28 cellular contexts compared by ENCODE assay signal in the genomic region with DNA sequence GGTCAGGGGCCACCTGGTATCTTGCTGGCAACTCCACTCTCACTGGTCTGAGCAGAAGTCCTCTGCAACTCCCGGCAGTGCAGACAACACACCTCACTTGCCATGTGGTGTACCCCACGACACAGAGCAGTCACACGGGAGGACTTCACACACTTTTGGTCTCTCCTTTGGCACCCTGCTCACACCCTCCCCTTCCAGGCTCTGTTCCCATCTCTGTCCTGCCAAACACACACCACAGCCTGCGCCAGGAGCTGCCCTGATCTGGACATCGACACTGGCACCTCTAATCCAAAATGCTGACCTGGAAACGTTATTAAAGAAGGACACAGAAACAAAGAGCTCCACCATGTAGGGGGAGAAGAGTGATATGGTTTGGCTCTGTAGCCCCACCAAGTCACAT. TPM values are rescaled to one million over a fixed set of nuclear protein-coding genes. Genes with fewer than 3 reads are reported as not detected.
DNase-seq lines count a peak whose midpoint lies in the region; ATAC-seq, FAIRE-seq and TF ChIP-seq lines count a peak whose summit lies in the region.
"Had no signal": no experiment of that assay in that cellular context is flagged by ENCODE, and none has a peak within 500 bp of the region (broad histone marks: within the 10 kb centered on the region; RNA-seq: fewer than 3 reads in every experiment).

No MANE protein-coding gene starts in this region.

- H3K4me3 Mint-ChIP-seq in T-helper 2 cell treated with Interferon-gamma antibody and Interleukin-4, amounts not matched to agents 5 μg/mL and 100 μg/mL, for 36 hours, result no peak overlapping the region
- H3K4me3 Mint-ChIP-seq in IgD-negative memory B cell, result peak overlapping the region in 3 of 4 donors; percentile 40 to 88 (median 83)
- H3K4me3 Mint-ChIP-seq: activated CD4-positive, alpha-beta memory T cell treated with anti-CD3 and anti-CD28 coated beads, Interleukin-2, amount 10 ng/mL, durations not matched to agents 7 days and 5 days had no signal

- DNase-seq in T-helper 2 cell treated with Interferon-gamma antibody and Interleukin-4, amounts not matched to agents 5 μg/mL and 100 μg/mL, for 36 hours (ENCODE audit: low spot score), result no peak
- DNase-seq in T-helper 2 cell (no peak), cardiac septum (ENCODE audit: low spot score) (peak; percentile 49), sigmoid colon (peak; percentile 53), foreskin melanocyte (no peak), frontal cortex (ENCODE audit: low spot score in 2 of 2) (no peak)
- DNase-seq: activated CD4-positive, alpha-beta memory T cell treated with anti-CD3 and anti-CD28 coated beads, Interleukin-2, amount 10 ng/mL, durations not matched to agents 7 days and 5 days; activated naive CD4-positive, alpha-beta T cell treated with Interleukin-2 at 50 U/mL for 16 hours; amniotic stem cell; dermis blood vessel endothelial cell; mesenchymal stem cell; NCI-H1930; NCI-H2227 treated with DMSO at 0.1 percent for 48 hours; NCI-H748 treated with DMSO at 0.1 percent for 48 hours; stimulated activated CD4-positive, alpha-beta T cell treated with anti-CD3 and anti-CD28 coated beads, Interleukin-4, amount 100 ng/mL, for 24 hours; stimulated activated naive CD8-positive, alpha-beta T cell treated with anti-CD3 and anti-CD28 coated beads, Interleukin-15, Interleukin-2, amounts not matched to agents 100 U/mL and 50 U/mL, for 24 hours; T1000 had no signal

- ATAC-seq in HG03045 (IDR thresholded peaks at IDR 0.05; ENCODE audit: unreplicated experiment), result no peak
- ATAC-seq: HepG2; right cardiac atrium; stimulated activated naive CD8-positive, alpha-beta T cell treated with anti-CD3 and anti-CD28 coated beads, Interleukin-15, Interleukin-2, amounts not matched to agents 100 U/mL and 50 U/mL, for 24 hours had no signal

- H3K27me3 ChIP-seq in sigmoid colon, result no peaks in the 10 kb centered on the region

- H3K36me3 ChIP-seq in sigmoid colon, result peaks cover 0 to 36% (median 6%) of the 10 kb centered on the region in 4 donors

- H3K4me3 ChIP-seq in sigmoid colon, result no peak overlapping the region
- H3K4me3 ChIP-seq: thoracic aorta had no signal

- intact Hi-C loops in cardiac septum (cut with DNase I) (no loop called here), sigmoid colon (cut with DNase I) (no loop called here)

- H3K9me3 ChIP-seq in sigmoid colon, result peaks cover 0 to 8% (median 0%) of the 10 kb centered on the region in 4 donors
- H3K9me3 ChIP-seq: thoracic aorta had no signal

- H3K4me1 ChIP-seq in sigmoid colon, result peaks cover 0 to 3% (median 0%) of the 10 kb centered on the region in 4 donors

- no peaks in the 10 kb centered on the region for H3K27me3 Mint-ChIP-seq in T-helper 2 cell treated with Interferon-gamma antibody and Interleukin-4, amounts not matched to agents 5 μg/mL and 100 μg/mL, for 36 hours (ENCODE audit: low read depth)
- H3K27me3 Mint-ChIP-seq in IgD-negative memory B cell, result no peaks in the 10 kb centered on the region
- H3K27me3 Mint-ChIP-seq: activated CD4-positive, alpha-beta memory T cell treated with anti-CD3 and anti-CD28 coated beads, Interleukin-2, amount 10 ng/mL, durations not matched to agents 7 days and 5 days had no signal

- H3K4me1 Mint-ChIP-seq in T-helper 2 cell treated with Interferon-gamma antibody and Interleukin-4, amounts not matched to agents 5 μg/mL and 100 μg/mL, for 36 hours (ENCODE audit: low read depth), result peaks cover 4% of the 10 kb centered on the region
- peaks cover 5 to 15% (median 12%) of the 10 kb centered on the region in 3 donors for H3K4me1 Mint-ChIP-seq in IgD-negative memory B cell

- FAIRE-seq in frontal cortex (lab: Jason Lieb, UNC), result no peak
- FAIRE-seq: G401.6, HepG2 had no signal

- H3K27ac ChIP-seq in sigmoid colon, result no peak overlapping the region
- H3K27ac ChIP-seq: 22Rv1, HL-60, RWPE1, thoracic aorta had no signal

- peak overlapping the region; percentile 53 for H3K27ac Mint-ChIP-seq in T-helper 2 cell treated with Interferon-gamma antibody and Interleukin-4, amounts not matched to agents 5 μg/mL and 100 μg/mL, for 36 hours
- H3K27ac Mint-ChIP-seq in IgD-negative memory B cell, result peak overlapping the region in 1 of 3 donors; percentile 82

- TF ChIP-seq CTCF in sigmoid colon (IDR thresholded peaks at IDR 0.05), result no peak

- TF ChIP-seq EP300 in sigmoid colon (IDR thresholded peaks at IDR 0.05), result no peak

- H3K9me3 Mint-ChIP-seq in T-helper 2 cell treated with Interferon-gamma antibody and Interleukin-4, amounts not matched to agents 5 μg/mL and 100 μg/mL, for 36 hours, result peaks cover 18% of the 10 kb centered on the region
- peaks cover 2 to 8% (median 5%) of the 10 kb centered on the region in 3 donors for H3K9me3 Mint-ChIP-seq in IgD-negative memory B cell

- H3K36me3 Mint-ChIP-seq in T-helper 2 cell treated with Interferon-gamma antibody and Interleukin-4, amounts not matched to agents 5 μg/mL and 100 μg/mL, for 36 hours (ENCODE audit: low read depth), result peaks cover 10% of the 10 kb centered on the region
- H3K36me3 Mint-ChIP-seq in IgD-negative memory B cell, result peaks cover 28% of the 10 kb centered on the region

- TF ChIP-seq POLR2A in sigmoid colon (IDR thresholded peaks at IDR 0.05), result no peak

- WGBS in sigmoid colon, 2 donors, result 86 to 91% methylated on average over 6 of the region's 6 CpGs

RNA-seq across cellular contexts. Expression of gene SLC41A3, which starts 57.2 kb away (rescaled TPM):
- polyA plus RNA-seq in IgD-negative memory B cell, result 18.1 TPM
- total RNA-seq in cardiac septum, result 35.6 TPM
- total RNA-seq in sigmoid colon, result 10 to 100 TPM; 28.9 to 59.5 (median 42.1) TPM
- 10 to 100 TPM in 2 of 3 donors, 1 to 10 TPM in 1; 5.1 to 27.6 (median 19.8) TPM for polyA plus RNA-seq in sigmoid colon
- total RNA-seq in frontal cortex, result 53.4 TPM

RNA-seq across cellular contexts. Expression of gene ROPN1B, which starts 57.8 kb away (rescaled TPM):
- polyA plus RNA-seq in IgD-negative memory B cell, result not detected
- 1.7 TPM for total RNA-seq in cardiac septum
- total RNA-seq in sigmoid colon, result 1 to 10 TPM in 1 of 4 donors, not detected in 3; 1.1 TPM
- under 1 TPM in 1 of 3 donors, not detected in 2; 0.06 TPM for polyA plus RNA-seq in sigmoid colon
- total RNA-seq in frontal cortex, result 2.0 TPM
- total RNA-seq: activated CD4-positive, alpha-beta memory T cell treated with anti-CD3 and anti-CD28 coated beads, Interleukin-2, amount 10 ng/mL, durations not matched to agents 7 days and 5 days; dermis blood vessel endothelial cell; HepG2; LHCN-M2; osteocyte; thoracic aorta had no signal
- polyA plus RNA-seq: HepG2 had no signal

Comparison
In these comparisons a context has a peak if more than half of its experiments do, and no peak if none do; other contexts are left out.
1. DNase-seq: peak in cardiac septum (single experiment) and sigmoid colon (single experiment); none in T-helper 2 cell treated with Interferon-gamma antibody and Interleukin-4, amounts not matched to agents 5 μg/mL and 100 μg/mL, for 36 hours (single experiment), T-helper 2 cell (0 of 5), foreskin melanocyte (single experiment) and frontal cortex (0 of 2).